ENCODE assay signal across 7 cellular contexts in genomic region chr7:106176414-106177294, GRCh38.
A peak's percentile ranks its signal among the peaks of the same experiment; 100 is the strongest.
DNase-seq lines count a peak whose midpoint lies in the region; ATAC-seq, FAIRE-seq and TF ChIP-seq lines count a peak whose summit lies in the region.

No MANE protein-coding gene starts in this region.

- H3K27me3 ChIP-seq in H1 (replicated peaks in 1 of 4; ENCODE audit: control insufficient read depth in 3 of 4, extremely low read depth in 1 of 4, insufficient read depth in 3 of 4, low read length in 3 of 4): no peaks in the 10 kb centered on the region

- peak; percentile 99 for TF ChIP-seq RAD21 in H1 (IDR thresholded peaks at IDR 0.05 in 1 of 2, conservative IDR thresholded peaks at IDR 0.05 in 1 of 2; ENCODE audit: low read depth in 2 of 2, low read length in 2 of 2)

- no peak overlapping the region for H2BK12ac ChIP-seq in H1 (ENCODE audit: low read depth, low read length)

- peak; percentile 91 to 99 (median 99) for TF ChIP-seq CTCF in H1 (IDR thresholded peaks at IDR 0.05; ENCODE audit: control extremely low read depth in 1 of 3, insufficient read depth in 1 of 3, low read depth in 1 of 3, low read length in 3 of 3)

- no peak overlapping the region for H2BK15ac ChIP-seq in H1 (ENCODE audit: low read length)

- H4K5ac ChIP-seq in H1 (ENCODE audit: insufficient read length, low read depth, low read length): no peak overlapping the region

- no peak overlapping the region for H3K9ac ChIP-seq in H1 (replicated peaks in 1 of 4; ENCODE audit: extremely low read depth in 1 of 4, low read depth in 3 of 4, low read length in 3 of 4)

- H3K79me2 ChIP-seq in H1 (ENCODE audit: control insufficient read depth in 1 of 2, insufficient read depth in 2 of 2, low read length in 2 of 2): no peaks in the 10 kb centered on the region

- H3K79me1 ChIP-seq in H1 (ENCODE audit: low read depth, low read length): no peaks in the 10 kb centered on the region

- H4K20me1 ChIP-seq in H1 (replicated peaks in 1 of 2; ENCODE audit: control insufficient read depth in 1 of 2, insufficient read depth in 2 of 2, low read length in 2 of 2): no peaks in the 10 kb centered on the region

- no peak overlapping the region for H4K8ac ChIP-seq in H1 (ENCODE audit: extremely low read depth, insufficient read depth, low read length)

- peaks cover 0 to 5% (median 1%) of the 10 kb centered on the region in 4 experiments; a peak in 2 of 7 replicates for H3K4me1 ChIP-seq in H1 (replicated peaks in 1 of 4; ENCODE audit: control insufficient read depth in 3 of 4, insufficient read depth in 4 of 4, low read length in 3 of 4)

- no peak overlapping the region for H3K4me3 ChIP-seq in H1 (ENCODE audit: extremely low read depth in 1 of 4, insufficient read depth in 2 of 4, low read depth in 3 of 4, low read length in 4 of 4)

- H4K91ac ChIP-seq in H1 (replicated peaks; ENCODE audit: insufficient read length, low read length): peak overlapping the region; percentile 5

- no peak overlapping the region for H2BK120ac ChIP-seq in H1 (replicated peaks; ENCODE audit: low read depth, low read length)

- peak; percentile 39 for DNase-seq in GM12891 (ENCODE audit: insufficient read length, low spot score)
- peak; percentile 94 for DNase-seq in NCI-H748 (lab: John Stamatoyannopoulos, UW; ENCODE audit: unreplicated experiment)
- DNase-seq in activated CD8-positive, alpha-beta memory T cell treated with anti-CD3 and anti-CD28 coated beads for 1 hour (ENCODE audit: extremely low read depth in 1 of 2, low read depth in 1 of 2): peak; percentile 16 to 56
- DNase-seq in H1 (ENCODE audit: low read depth in 1 of 2, low spot score in 2 of 2): peak; percentile 81 to 96
- DNase-seq in midbrain (lab: John Stamatoyannopoulos, UW): peak; percentile 81
- DNase-seq in stimulated activated CD8-positive, alpha-beta memory T cell treated with anti-CD3 and anti-CD28 coated beads, Interleukin-2, amount 100 ng/mL, for 1 hour (ENCODE audit: low read depth in 2 of 2): peak; percentile 28 to 45

- 12% methylated on average over 11 of the region's 11 CpGs; no CpG with 5 or more reads in 1 of the 2 experiments for WGBS in H1 (ENCODE audit: extremely low coverage in 1 of 2, insufficient coverage in 1 of 2, insufficient read length in 1 of 2, insufficient replicate concordance in 2 of 2, low coverage in 1 of 2, low lambda C conversion rate in 2 of 2, missing lambda C conversion rate in 1 of 2), 2 experiments

- H2BK5ac ChIP-seq in H1 (ENCODE audit: low read depth, low read length): no peak overlapping the region

- H3K18ac ChIP-seq in H1 (ENCODE audit: extremely low read depth, low read length): peak overlapping the region; percentile 41; the same call in 1 of the 2 replicates

- H3K23me2 ChIP-seq in H1 (ENCODE audit: low read depth, low read length): no peaks in the 10 kb centered on the region

- no peak overlapping the region for H3K23ac ChIP-seq in H1 (ENCODE audit: insufficient read length)

- no peak overlapping the region for H3K56ac ChIP-seq in H1 (replicated peaks; ENCODE audit: insufficient read length, low read depth, low read length)

- H2AK5ac ChIP-seq in H1 (ENCODE audit: low read depth, low read length): no peak overlapping the region

- no peak overlapping the region for H3K27ac ChIP-seq in H1 (ENCODE audit: low read depth, low read length)

- no peak overlapping the region for H3K4ac ChIP-seq in H1 (replicated peaks; ENCODE audit: insufficient read length, low read depth, low read length)

- no peak overlapping the region for H3K14ac ChIP-seq in H1 (ENCODE audit: insufficient read length)

- CTCF ChIA-PET in H1 (lab: Charles Lee; ENCODE audit: partially characterized antibody): interaction anchor here (0.5 to 3.4 kb wide), 62 partner anchors 9 to 974 kb away, joined by 3 to 21 read pairs (median 4); partner anchors contain the start of genes CCDC71L and NAMPT

- POLR2A ChIA-PET in H1 (lab: Charles Lee; ENCODE audit: partially characterized antibody): interaction anchor here (0.5 to 1.3 kb wide), 5 partner anchors 9 to 483 kb away, joined by 3 to 4 read pairs (median 3); partner anchors contain the start of gene NAMPT

- no peaks in the 10 kb centered on the region for H3K36me3 ChIP-seq in H1 (ENCODE audit: control insufficient read depth in 2 of 4, insufficient read depth in 4 of 4, low read length in 3 of 4)

- TF ChIP-seq EP300 in H1 (IDR thresholded peaks at IDR 0.05; ENCODE audit: borderline replicate concordance in 1 of 2, low read depth in 2 of 2, low read length in 2 of 2): peak in 1 of 2 experiments; percentile 50; a peak in 1 of 3 replicates

- FAIRE-seq in GM12891 (lab: Jason Lieb, UNC): peak; percentile 90
- FAIRE-seq in H1 (lab: Jason Lieb, UNC): no peak

- H3K9me3 ChIP-seq in H1 (ENCODE audit: insufficient read depth in 2 of 2, low read depth in 1 of 2, low read length in 1 of 2): no peaks in the 10 kb centered on the region

- TF ChIP-seq POLR2A in GM12891 (IDR thresholded peaks at IDR 0.05; ENCODE audit: low read depth, low read length) (no peak), H1 (IDR thresholded peaks at IDR 0.05; ENCODE audit: control extremely low read depth in 1 of 2, low read depth in 2 of 2, low read length in 2 of 2) (peak in 1 of 2 experiments; percentile 49; a peak in 2 of 3 replicates)

- peak overlapping the region; percentile 92 for H2AFZ ChIP-seq in H1 (ENCODE audit: low read length)

- ATAC-seq in HG03159 (IDR thresholded peaks at IDR 0.05; ENCODE audit: unreplicated experiment): peak; percentile 66

- H2BK20ac ChIP-seq in H1 (ENCODE audit: low read length): no peak overlapping the region

- H3K4me2 ChIP-seq in H1 (ENCODE audit: insufficient read depth in 1 of 2, low read depth in 2 of 2, low read length in 2 of 2): peak overlapping the region in 1 of 2 experiments; percentile 52; a peak in 3 of 4 replicates

TF ChIP-seq in GM12891, 5 proteins besides CTCF, POLR2A, EP300 and RAD21:
- no peak for TF ChIP-seq TAF1 (IDR thresholded peaks at IDR 0.05; ENCODE audit: low read depth, low read length)
- peak; percentile 53 for TF ChIP-seq PAX5 (IDR thresholded peaks at IDR 0.05; ENCODE audit: insufficient read depth, low read length, severe bottlenecking)
- no peak for TF ChIP-seq SPI1 (IDR thresholded peaks at IDR 0.05; ENCODE audit: low read depth, low read length)
- TF ChIP-seq POU2F2 (IDR thresholded peaks at IDR 0.05; ENCODE audit: low read depth, low read length): peak; percentile 68; the same call in 1 of the 2 replicates
TF ChIP-seq in GM12891: peak in this region for 2.

TF ChIP-seq in H1, 55 proteins besides CTCF, POLR2A, EP300 and RAD21 (continues in another document):
- peak; percentile 97 for TF ChIP-seq MAX (IDR thresholded peaks at IDR 0.05)
- TF ChIP-seq CBX5 (IDR thresholded peaks at IDR 0.05; ENCODE audit: low read depth, low read length): no peak
- TF ChIP-seq EGR1 (IDR thresholded peaks at IDR 0.05; ENCODE audit: borderline replicate concordance, low read depth, low read length): no peak
- no peak for TF ChIP-seq CTBP2 (IDR thresholded peaks at IDR 0.05; ENCODE audit: borderline replicate concordance, insufficient read depth, insufficient read length, low read length)
- TF ChIP-seq KDM5A (IDR thresholded peaks at IDR 0.05; ENCODE audit: low read length): no peak
- TF ChIP-seq GABPA (IDR thresholded peaks at IDR 0.05; ENCODE audit: borderline replicate concordance, insufficient read depth, low read length): peak; percentile 43; the same call in 1 of the 2 replicates
- TF ChIP-seq ATF3 (IDR thresholded peaks at IDR 0.05; ENCODE audit: insufficient read depth, low read depth, low read length): no peak
- TF ChIP-seq MAFK (IDR thresholded peaks at IDR 0.05; ENCODE audit: low read depth, low read length): no peak
- no peak for TF ChIP-seq SP2 (IDR thresholded peaks at IDR 0.05; ENCODE audit: low read length)
- TF ChIP-seq HDAC6 (IDR thresholded peaks at IDR 0.05; ENCODE audit: low read depth, low read length): no peak
- TF ChIP-seq HDAC2 (IDR thresholded peaks at IDR 0.05; ENCODE audit: borderline replicate concordance in 1 of 2, low read depth in 2 of 2, low read length in 2 of 2): no peak
- no peak for TF ChIP-seq BCL11A (IDR thresholded peaks at IDR 0.05; ENCODE audit: low read depth in 2 of 2, low read length in 2 of 2)
- no peak for TF ChIP-seq ASH2L (IDR thresholded peaks at IDR 0.05; ENCODE audit: low read length)
- TF ChIP-seq NRF1 (IDR thresholded peaks at IDR 0.05; ENCODE audit: low read depth, low read length): no peak
- TF ChIP-seq POU5F1 (IDR thresholded peaks at IDR 0.05; ENCODE audit: low read depth, low read length): no peak
- peak; percentile 46; the same call in 1 of the 2 replicates for TF ChIP-seq CHD2 (IDR thresholded peaks at IDR 0.05; ENCODE audit: low read length)
- no peak for TF ChIP-seq RXRA (IDR thresholded peaks at IDR 0.05; ENCODE audit: insufficient read depth, low read depth, low read length)
- no peak; the same call in 1 of the 2 replicates for TF ChIP-seq JUND (IDR thresholded peaks at IDR 0.05; ENCODE audit: low read length)
- TF ChIP-seq SIN3A (conservative IDR thresholded peaks at IDR 0.05 in 1 of 2, IDR thresholded peaks at IDR 0.05 in 1 of 2; ENCODE audit: low read depth in 1 of 2, low read length in 2 of 2): peak in 1 of 2 experiments; percentile 62; a peak in 1 of 4 replicates
- TF ChIP-seq SIX5 (IDR thresholded peaks at IDR 0.05; ENCODE audit: low read depth, low read length): no peak
- TF ChIP-seq USF2 (IDR thresholded peaks at IDR 0.05; ENCODE audit: low read length): peak; percentile 50; the same call in 1 of the 2 replicates

Comparison
In these comparisons a context has a peak if more than half of its experiments do, and no peak if none do; other contexts are left out.
1. DNase-seq: peak in every context shown above with its lines; median percentile 94 in NCI-H748; 88 in H1; 81 in midbrain; 39 in GM12891; 36 in stimulated activated CD8-positive, alpha-beta memory T cell treated with anti-CD3 and anti-CD28 coated beads, Interleukin-2, amount 100 ng/mL, for 1 hour; 36 in activated CD8-positive, alpha-beta memory T cell treated with anti-CD3 and anti-CD28 coated beads for 1 hour.